In genomic region chr18:9918016-9918680, GRCh38 we compare ENCODE assay signal across 11 cellular contexts. TPM values are rescaled to one million over a fixed set of nuclear protein-coding genes. Genes with fewer than 3 reads are reported as not detected.
A peak's percentile ranks its signal among the peaks of the same experiment; 100 is the strongest.
DNase-seq lines count a peak whose midpoint lies in the region; ATAC-seq, FAIRE-seq and TF ChIP-seq lines count a peak whose summit lies in the region.
"Had no signal": no experiment of that assay in that cellular context is flagged by ENCODE, and none has a peak within 500 bp of the region (broad histone marks: within the 10 kb centered on the region; RNA-seq: fewer than 3 reads in every experiment).

No MANE protein-coding gene starts in this region.

- H3K9ac ChIP-seq in endothelial cell of umbilical vein (replicated peaks; ENCODE audit: extremely low read depth, insufficient read depth, low read length) = peak overlapping the region; percentile 42
- H3K9ac ChIP-seq in parathyroid adenoma = no peak overlapping the region

- no peak for TF ChIP-seq POLR2A in endothelial cell of umbilical vein (IDR thresholded peaks at IDR 0.05; ENCODE audit: low read depth, low read length)

- H3K4me2 ChIP-seq in OCI-LY7 (ENCODE audit: low read length) = peak overlapping the region; percentile 46
- H3K4me2 ChIP-seq in endothelial cell of umbilical vein (ENCODE audit: insufficient read depth, low read length) = peak overlapping the region; percentile 68
- H3K4me2 ChIP-seq in parathyroid adenoma (ENCODE audit: low read length) = peak overlapping the region; percentile 32

- H3K27ac ChIP-seq in OCI-LY7 (ENCODE audit: low read depth, low read length, poor library complexity, severe bottlenecking) (no peak overlapping the region), endothelial cell of umbilical vein (ENCODE audit: insufficient read depth, low read depth, low read length) (peak overlapping the region; percentile 75), parathyroid adenoma (no peak overlapping the region)

- dilution Hi-C loops in endothelial cell of umbilical vein (cut with MboI; ENCODE audit: extremely low pct_ligation_motif_present, low sequenced_read_pairs) = no loop called here

- TF ChIP-seq CTCF in OCI-LY7 (conservative IDR thresholded peaks at IDR 0.05; ENCODE audit: low read length) (no peak), endothelial cell of umbilical vein (IDR thresholded peaks at IDR 0.05; ENCODE audit: extremely low read depth in 1 of 2, insufficient read depth in 1 of 2, low read depth in 1 of 2, low read length in 2 of 2) (no peak), parathyroid adenoma (IDR thresholded peaks at IDR 0.05) (no peak)

- no TSS peak for BruUV-seq in OCI-LY7 (replicated peaks; lab: Mats Ljungman, UMichigan)
- BruUV-seq in endothelial cell of umbilical vein (replicated peaks; lab: Mats Ljungman, UMichigan) = no TSS peak

- H3K79me2 ChIP-seq in OCI-LY7 (ENCODE audit: insufficient read depth, low read depth, low read length) (peaks cover 89% of the 10 kb centered on the region), endothelial cell of umbilical vein (ENCODE audit: control insufficient read depth, insufficient read depth, low read length) (peaks cover 90% of the 10 kb centered on the region), parathyroid adenoma (peaks cover 65% of the 10 kb centered on the region)

- peaks cover 70% of the 10 kb centered on the region for H3K4me1 ChIP-seq in OCI-LY7 (ENCODE audit: insufficient read depth, low read length, poor library complexity, severe bottlenecking)
- peaks cover 47% of the 10 kb centered on the region for H3K4me1 ChIP-seq in endothelial cell of umbilical vein (ENCODE audit: control insufficient read depth, extremely low read depth, insufficient read depth, low read length)
- peaks cover 34% of the 10 kb centered on the region for H3K4me1 ChIP-seq in parathyroid adenoma

- H3K9me1 ChIP-seq in endothelial cell of umbilical vein (replicated peaks; ENCODE audit: control insufficient read depth, extremely low read depth, insufficient read depth, low read length) = no peaks in the 10 kb centered on the region

- FAIRE-seq in endothelial cell of umbilical vein (lab: Jason Lieb, UNC) = peak; percentile 69

- peak; percentile 51 for DNase-seq in Caki2 (ENCODE audit: low read depth)
- DNase-seq in OCI-LY7 (ENCODE audit: low spot score) = no peak
- DNase-seq in endothelial cell of umbilical vein (ENCODE audit: low read depth, low spot score) = peak; percentile 92
- no peak for DNase-seq in stimulated activated CD4-positive, alpha-beta T cell treated with anti-CD3 and anti-CD28 coated beads, Interleukin-2, amount 100 ng/mL, for 24 hours
- no peak for DNase-seq in NCI-H774 (lab: John Stamatoyannopoulos, UW)
- DNase-seq: activated CD8-positive, alpha-beta T cell treated with anti-CD3 and anti-CD28 coated beads for 36 hours; body of pancreas; MG63 had no signal

- H3K27me3 ChIP-seq in endothelial cell of umbilical vein (ENCODE audit: control insufficient read depth in 2 of 2, insufficient read depth in 2 of 2, low read length in 2 of 2) (no peaks in the 10 kb centered on the region), parathyroid adenoma (ENCODE audit: control insufficient read depth, insufficient read depth, low read length) (no peaks in the 10 kb centered on the region)
- H3K27me3 ChIP-seq: body of pancreas, MG63 had no signal

- peaks cover 73% of the 10 kb centered on the region for H4K20me1 ChIP-seq in OCI-LY7 (ENCODE audit: insufficient read depth, low read length)
- peaks cover 25% of the 10 kb centered on the region for H4K20me1 ChIP-seq in endothelial cell of umbilical vein (replicated peaks; ENCODE audit: control insufficient read depth, extremely low read depth, insufficient read depth, low read length)

- POLR2A ChIA-PET in OCI-LY7 (lab: Charles Lee) = no interaction called here
- POLR2A ChIA-PET in endothelial cell of umbilical vein (lab: Charles Lee) = no interaction called here

- no peak for ATAC-seq in GM21825 (IDR thresholded peaks at IDR 0.05; ENCODE audit: unreplicated experiment)
- no peak for ATAC-seq in HG02884 (IDR thresholded peaks at IDR 0.05; ENCODE audit: unreplicated experiment)
- ATAC-seq: activated CD8-positive, alpha-beta T cell treated with anti-CD3 and anti-CD28 coated beads for 36 hours; body of pancreas had no signal

- H3K4me3 ChIP-seq in OCI-LY7 (ENCODE audit: low read depth, low read length, poor library complexity, severe bottlenecking) (no peak overlapping the region), endothelial cell of umbilical vein (replicated peaks in 1 of 3; ENCODE audit: insufficient read depth in 1 of 3, low read depth in 1 of 3, low read length in 3 of 3) (peak overlapping the region in 1 of 3 experiments; percentile 8), parathyroid adenoma (ENCODE audit: low read depth, low read length) (no peak overlapping the region)
- H3K4me3 ChIP-seq: body of pancreas, MG63 had no signal

- no peak overlapping the region for H2AFZ ChIP-seq in OCI-LY7 (ENCODE audit: low read length)
- H2AFZ ChIP-seq in endothelial cell of umbilical vein (ENCODE audit: low read depth, low read length) = no peak overlapping the region
- H2AFZ ChIP-seq in parathyroid adenoma = no peak overlapping the region

- H3K9me3 ChIP-seq in OCI-LY7 (ENCODE audit: low read length) (no peaks in the 10 kb centered on the region; the same call in 1 of the 2 replicates), endothelial cell of umbilical vein (replicated peaks; ENCODE audit: control insufficient read depth, insufficient read depth, low read length) (no peaks in the 10 kb centered on the region), parathyroid adenoma (ENCODE audit: control insufficient read depth, low read length) (no peaks in the 10 kb centered on the region)
- H3K9me3 ChIP-seq: body of pancreas, MG63 had no signal

- intact Hi-C loops in OCI-LY7 (cut with micrococcal nuclease; ENCODE audit: unreplicated experiment) (no loop called here), endothelial cell of umbilical vein (cut with micrococcal nuclease) (no loop called here)

- CTCF ChIA-PET in OCI-LY7 (lab: Charles Lee; ENCODE audit: unreplicated experiment) = no interaction called here
- CTCF ChIA-PET in endothelial cell of umbilical vein (lab: Charles Lee) = interaction anchor here (0.8 kb wide), 1 partner anchor 32 kb away, joined by 3 read pairs; no protein-coding TSS in a partner anchor

- H3K36me3 ChIP-seq in OCI-LY7 (ENCODE audit: insufficient read depth, low read length) (peaks cover 3% of the 10 kb centered on the region), endothelial cell of umbilical vein (ENCODE audit: control insufficient read depth in 2 of 2, extremely low read depth in 1 of 2, insufficient read depth in 2 of 2, low read length in 2 of 2) (no peaks in the 10 kb centered on the region), parathyroid adenoma (ENCODE audit: control insufficient read depth, insufficient read depth, low read length) (no peaks in the 10 kb centered on the region)
- H3K36me3 ChIP-seq: MG63 had no signal

- in situ Hi-C loops in Caki2 (cut with HindIII; ENCODE audit: low pct_unique_long_range_greater_than_20kb, low sequenced_read_pairs) = no loop called here

- no peaks in the 10 kb centered on the region for H3K9me2 ChIP-seq in OCI-LY7 (ENCODE audit: insufficient read depth, low read length)

TF ChIP-seq in endothelial cell of umbilical vein, 7 proteins besides CTCF, POLR2A, EP300 and RAD21:
- TF ChIP-seq MYC (IDR thresholded peaks at IDR 0.05; ENCODE audit: low read depth, low read length) (no peak), MAX (IDR thresholded peaks at IDR 0.05; ENCODE audit: insufficient read depth, insufficient read length) (no peak), POLR2AphosphoS5 (IDR thresholded peaks at IDR 0.05; ENCODE audit: insufficient read depth, low read depth, low read length) (no peak), FOS (IDR thresholded peaks at IDR 0.05; ENCODE audit: borderline replicate concordance, insufficient read depth, low read length) (peak; percentile 67), JUN (IDR thresholded peaks at IDR 0.05; ENCODE audit: borderline replicate concordance, insufficient read depth, insufficient read length, low read depth) (peak; percentile 72), EZH2 (IDR thresholded peaks at IDR 0.05; ENCODE audit: borderline replicate concordance, low read depth, low read length, severe bottlenecking) (no peak), GATA2 (IDR thresholded peaks at IDR 0.05; ENCODE audit: insufficient read depth, insufficient read length, low read depth, low read length) (no peak)

RNA-seq across cellular contexts. Expression of gene VAPA, which starts 4.3 kb away (rescaled TPM):
- total RNA-seq in Caki2 (2014; rRNA removed; shearing (Covaris generic); ENCODE audit: low replicate concordance) = 341 and 399 TPM in 2 replicates
- total RNA-seq in OCI-LY7 (2014; rRNA removed; shearing (Covaris generic)) = 176 and 184 TPM in 2 replicates
- 139 and 151 TPM in 2 replicates for total RNA-seq in OCI-LY7 (2022)
- total RNA-seq in endothelial cell of umbilical vein = 163 TPM in 2 replicates
- 83.4 and 105 TPM in 2 replicates for polyA plus RNA-seq in endothelial cell of umbilical vein
- polyA plus RNA-seq in endothelial cell of umbilical vein (2011; cell fraction: cytosol; rRNA removed) = 210 and 227 TPM in 2 replicates
- 108 and 160 TPM in 2 replicates for polyA plus RNA-seq in endothelial cell of umbilical vein (2011; cell fraction: nucleus; rRNA removed)
- 114 and 176 TPM in 2 replicates for polyA plus RNA-seq in endothelial cell of umbilical vein (2012)
- polyA minus RNA-seq in endothelial cell of umbilical vein = 99.5 and 102 TPM in 2 replicates
- 183 TPM for polyA minus RNA-seq in endothelial cell of umbilical vein (2011; cell fraction: cytosol; rRNA and poly(A)+ RNA removed)
- polyA minus RNA-seq in endothelial cell of umbilical vein (2011; cell fraction: nucleus; rRNA and poly(A)+ RNA removed) = 105 and 121 TPM in 2 replicates

RNA-seq across cellular contexts. Expression of gene TXNDC2, which starts 32.4 kb away (rescaled TPM):
- total RNA-seq in Caki2 (2014; rRNA removed; shearing (Covaris generic); ENCODE audit: low replicate concordance) = 0.23 TPM in 1 of 2 replicates, not detected in the other
- total RNA-seq in OCI-LY7 (2014; rRNA removed; shearing (Covaris generic)) = not detected in 2 replicates
- total RNA-seq in OCI-LY7 (2022) (not detected in 2 replicates), endothelial cell of umbilical vein (not detected in 2 replicates)
- 0.12 TPM in 1 of 2 replicates, not detected in the other for polyA plus RNA-seq in endothelial cell of umbilical vein
- 0.06 and 0.23 TPM in 2 replicates for polyA plus RNA-seq in endothelial cell of umbilical vein (2011; cell fraction: cytosol; rRNA removed)
- polyA plus RNA-seq in endothelial cell of umbilical vein (2011; cell fraction: nucleus; rRNA removed) = 0.06 TPM in 1 of 2 replicates, not detected in the other
- 0.08 TPM in 1 of 2 replicates, not detected in the other for polyA plus RNA-seq in endothelial cell of umbilical vein (2012)
- not detected in 2 replicates for polyA minus RNA-seq in endothelial cell of umbilical vein
- not detected for polyA minus RNA-seq in endothelial cell of umbilical vein (2011; cell fraction: cytosol; rRNA and poly(A)+ RNA removed)
- polyA minus RNA-seq in endothelial cell of umbilical vein (2011; cell fraction: nucleus; rRNA and poly(A)+ RNA removed) = not detected in 2 replicates
- total RNA-seq: activated CD8-positive, alpha-beta T cell treated with anti-CD3 and anti-CD28 coated beads for 36 hours; body of pancreas had no signal

Comparison
In these comparisons a context has a peak if more than half of its experiments do, and no peak if none do; other contexts are left out.
1. DNase-seq: peak in Caki2 (single experiment) and endothelial cell of umbilical vein (single experiment); none in OCI-LY7 (single experiment), stimulated activated CD4-positive, alpha-beta T cell treated with anti-CD3 and anti-CD28 coated beads, Interleukin-2, amount 100 ng/mL, for 24 hours (0 of 2) and NCI-H774 (single experiment).
2. Peak in every context shown above with its lines, with median percentiles within 50 percentile points of each other: H3K4me2 ChIP-seq.